ENCODE assay signal across 8 cellular contexts in the genomic region with DNA sequence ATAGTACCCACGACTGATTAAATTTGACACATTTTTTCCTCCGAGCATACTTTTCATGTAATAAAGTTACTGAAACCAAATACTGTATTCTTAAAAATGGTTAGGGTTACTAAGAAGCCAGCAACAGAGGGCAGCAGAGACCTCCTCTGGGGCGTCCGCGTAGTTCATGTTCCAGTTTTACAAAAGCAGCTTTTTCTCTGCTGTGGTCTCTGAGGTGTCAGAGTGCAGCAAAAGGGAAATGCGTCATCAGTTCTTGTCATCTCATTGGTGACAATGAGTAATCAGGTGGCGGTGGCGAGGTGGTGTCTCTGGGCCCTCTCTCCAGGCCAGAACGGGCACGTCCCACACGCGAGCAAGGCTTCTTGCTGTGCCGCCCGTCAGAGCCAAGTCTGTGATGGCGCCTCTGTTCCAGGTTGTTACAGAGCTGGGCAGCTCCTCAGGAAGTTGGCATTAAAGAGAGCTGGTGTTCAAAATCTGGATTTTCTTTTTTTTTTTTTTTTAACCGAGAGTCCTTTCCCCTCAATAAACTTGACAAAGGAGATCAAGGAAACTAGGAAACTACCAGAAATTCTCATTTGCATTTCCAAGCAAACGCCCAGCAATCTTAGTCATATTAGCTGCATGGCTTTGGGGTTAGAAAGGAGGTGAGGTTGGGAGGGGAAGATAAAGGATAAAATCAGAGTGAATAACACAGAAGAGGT.
DNase-seq lines count a peak whose midpoint lies in the region; ATAC-seq and TF ChIP-seq lines count a peak whose summit lies in the region.

No MANE protein-coding gene starts in this region.

- DNase-seq in AG08396 (ENCODE audit: low spot score): peak; percentile 79
- DNase-seq in NCI-H2227 (lab: John Stamatoyannopoulos, UW; ENCODE audit: unreplicated experiment): peak; percentile 97
- DNase-seq in WTC11 (ENCODE audit: low spot score): peak; percentile 55
- peak; percentile 18 to 96 (median 77) for DNase-seq in caudate nucleus (lab: John Stamatoyannopoulos, UW)
- peak; percentile 94 for DNase-seq in inferior parietal cortex (ENCODE audit: extremely low spot score)
- DNase-seq in smooth muscle cell of the brain vasculature (ENCODE audit: low read depth, low spot score): peak; percentile 82

- no peaks in the 10 kb centered on the region for H3K36me3 Mint-ChIP-seq in WTC11

- POLR2A ChIA-PET in WTC11 (lab: Charles Lee): interaction anchor here (0.5 to 1.3 kb wide), 3 partner anchors 15 to 200 kb away, joined by 3 to 11 read pairs (median 3); no protein-coding TSS in a partner anchor

- TF ChIP-seq CTCF in WTC11 (IDR thresholded peaks at IDR 0.05): peak; percentile 28; the same call in 1 of the 2 replicates

- no peaks in the 10 kb centered on the region for H3K9me3 Mint-ChIP-seq in WTC11

- no peaks in the 10 kb centered on the region for H3K27me3 Mint-ChIP-seq in WTC11 (ENCODE audit: low read depth)

- H3K27ac Mint-ChIP-seq in WTC11: peak overlapping the region; percentile 85

- CTCF ChIA-PET in WTC11 (lab: Charles Lee): interaction anchor here (0.5 to 2.9 kb wide), 33 partner anchors 9 to 765 kb away, joined by 3 to 48 read pairs (median 5); a partner anchor contains a TSS

- peak; percentile 99 for ATAC-seq in GM18907 (IDR thresholded peaks at IDR 0.05; ENCODE audit: unreplicated experiment)
- peak; percentile 100 for ATAC-seq in HG03139 (IDR thresholded peaks at IDR 0.05; ENCODE audit: unreplicated experiment)
- peak; percentile 91 for ATAC-seq in WTC11

- peaks cover 11% of the 10 kb centered on the region for H3K4me1 Mint-ChIP-seq in WTC11

- peak overlapping the region; percentile 87 for H3K27ac ChIP-seq in caudate nucleus (ENCODE audit: low read depth, low read length)

- peak overlapping the region; percentile 62 for H3K4me3 Mint-ChIP-seq in WTC11

TF ChIP-seq in WTC11, 78 proteins besides CTCF, POLR2A, EP300 and RAD21:
- TF ChIP-seq NR2C2 (CRISPR knock-in tag; IDR thresholded peaks at IDR 0.05): no peak
- TF ChIP-seq GABPB1 (CRISPR knock-in tag; IDR thresholded peaks at IDR 0.05): peak; percentile 68
- no peak for TF ChIP-seq OVOL2 (CRISPR knock-in tag; IDR thresholded peaks at IDR 0.05; ENCODE audit: borderline replicate concordance)
- peak; percentile 85; the same call in 1 of the 2 replicates for TF ChIP-seq ZBTB21 (CRISPR knock-in tag; IDR thresholded peaks at IDR 0.05; ENCODE audit: borderline replicate concordance)
- peak; percentile 65; the same call in 1 of the 2 replicates for TF ChIP-seq CREM (CRISPR knock-in tag; IDR thresholded peaks at IDR 0.05)

Comparison
In these comparisons a context has a peak if more than half of its experiments do, and no peak if none do; other contexts are left out.
1. Peak in every context shown above with its lines: DNase-seq, ATAC-seq and H3K27ac ChIP-seq.